17 cellular contexts compared by ENCODE assay signal in genomic region chr4:117164338-117164737, GRCh38.
DNase-seq lines count a peak whose midpoint lies in the region; ATAC-seq, FAIRE-seq and TF ChIP-seq lines count a peak whose summit lies in the region.
"Had no signal": no experiment of that assay in that cellular context is flagged by ENCODE, and none has a peak within 500 bp of the region (broad histone marks: within the 10 kb centered on the region; RNA-seq: fewer than 3 reads in every experiment).

No MANE protein-coding gene starts in this region.

- H3K27ac Mint-ChIP-seq in stimulated activated effector memory CD8-positive, alpha-beta T cell treated with anti-CD3 and anti-CD28 coated beads, Interleukin-12 subunit alpha, Interleukin-12 subunit beta, amount 100 ng/mL, for 72 hours: no peak overlapping the region
- H3K27ac Mint-ChIP-seq: activated T-helper 2 cell treated with anti-CD3 and anti-CD28 coated beads, Interferon-gamma antibody, Interleukin-2, Interleukin-4, amounts not matched to agents 10 μg/mL and 5 μg/mL and 100 μg/mL, durations not matched to agents 14 hours and 24 hours and 36 hours; H9; stimulated activated naive CD8-positive, alpha-beta T cell treated with anti-CD3 and anti-CD28 coated beads, Interleukin-15, amount 100 ng/mL, for 72 hours had no signal

- H3K36me3 Mint-ChIP-seq in stimulated activated effector memory CD8-positive, alpha-beta T cell treated with anti-CD3 and anti-CD28 coated beads, Interleukin-12 subunit alpha, Interleukin-12 subunit beta, amount 100 ng/mL, for 72 hours: no peaks in the 10 kb centered on the region

- no peak for TF ChIP-seq POLR2A in GM12892 (IDR thresholded peaks at IDR 0.05; ENCODE audit: low read depth, low read length)

- FAIRE-seq in GM12892 (lab: Jason Lieb, UNC): no peak

- ATAC-seq in HG02852 (IDR thresholded peaks at IDR 0.05; ENCODE audit: unreplicated experiment): peak; percentile 61
- no peak for ATAC-seq in stimulated activated effector memory CD8-positive, alpha-beta T cell treated with anti-CD3 and anti-CD28 coated beads, Interleukin-12 subunit alpha, Interleukin-12 subunit beta, amount 100 ng/mL, for 72 hours
- ATAC-seq: stimulated activated naive CD8-positive, alpha-beta T cell treated with anti-CD3 and anti-CD28 coated beads, Interleukin-15, amount 100 ng/mL, for 72 hours had no signal

- DNase-seq in DMS53 (lab: John Stamatoyannopoulos, UW) (peak; percentile 44), DMS53 treated with DMSO at 0.1 percent for 48 hours (lab: John Stamatoyannopoulos, UW; ENCODE audit: unreplicated experiment) (no peak), NCI-H69 (lab: John Stamatoyannopoulos, UW) (peak; percentile 2), globus pallidus (ENCODE audit: low spot score) (peak; percentile 5), HCEC 1CT (no peak), GM12892 (ENCODE audit: insufficient read length) (no peak)
- no peak for DNase-seq in stimulated activated effector memory CD8-positive, alpha-beta T cell treated with anti-CD3 and anti-CD28 coated beads, Interleukin-12 subunit alpha, Interleukin-12 subunit beta, amount 100 ng/mL, for 72 hours (ENCODE audit: low spot score in 2 of 2)
- DNase-seq: caudate nucleus; DMS79 treated with DMSO at 0.1 percent for 48 hours; effector memory CD4-positive, alpha-beta T cell; H9; KG1; kidney glomerular epithelial cell; NCI-H1436 treated with DMSO at 0.1 percent for 48 hours; stimulated activated naive CD8-positive, alpha-beta T cell treated with anti-CD3 and anti-CD28 coated beads, Interleukin-15, amount 100 ng/mL, for 72 hours had no signal

- no peak overlapping the region for H3K4me3 Mint-ChIP-seq in stimulated activated effector memory CD8-positive, alpha-beta T cell treated with anti-CD3 and anti-CD28 coated beads, Interleukin-12 subunit alpha, Interleukin-12 subunit beta, amount 100 ng/mL, for 72 hours
- H3K4me3 Mint-ChIP-seq: H9; stimulated activated naive CD8-positive, alpha-beta T cell treated with anti-CD3 and anti-CD28 coated beads, Interleukin-15, amount 100 ng/mL, for 72 hours had no signal

- H3K4me1 Mint-ChIP-seq in stimulated activated effector memory CD8-positive, alpha-beta T cell treated with anti-CD3 and anti-CD28 coated beads, Interleukin-12 subunit alpha, Interleukin-12 subunit beta, amount 100 ng/mL, for 72 hours: no peaks in the 10 kb centered on the region
- H3K4me1 Mint-ChIP-seq: H9; stimulated activated naive CD8-positive, alpha-beta T cell treated with anti-CD3 and anti-CD28 coated beads, Interleukin-15, amount 100 ng/mL, for 72 hours had no signal

- H3K9me3 Mint-ChIP-seq in stimulated activated effector memory CD8-positive, alpha-beta T cell treated with anti-CD3 and anti-CD28 coated beads, Interleukin-12 subunit alpha, Interleukin-12 subunit beta, amount 100 ng/mL, for 72 hours: peaks cover 4% of the 10 kb centered on the region
- H3K9me3 Mint-ChIP-seq: activated T-helper 2 cell treated with anti-CD3 and anti-CD28 coated beads, Interferon-gamma antibody, Interleukin-2, Interleukin-4, amounts not matched to agents 10 μg/mL and 5 μg/mL and 100 μg/mL, durations not matched to agents 14 hours and 24 hours and 36 hours; H9; stimulated activated naive CD8-positive, alpha-beta T cell treated with anti-CD3 and anti-CD28 coated beads, Interleukin-15, amount 100 ng/mL, for 72 hours had no signal

Comparison
In these comparisons a context has a peak if more than half of its experiments do, and no peak if none do; other contexts are left out.
1. DNase-seq: peak in DMS53 (single experiment), NCI-H69 (single experiment) and globus pallidus (single experiment); none in DMS53 treated with DMSO at 0.1 percent for 48 hours (single experiment), HCEC 1CT (single experiment), GM12892 (single experiment) and stimulated activated effector memory CD8-positive, alpha-beta T cell treated with anti-CD3 and anti-CD28 coated beads, Interleukin-12 subunit alpha, Interleukin-12 subunit beta, amount 100 ng/mL, for 72 hours (0 of 2).